8 cellular contexts compared by ENCODE assay signal in the genomic region with DNA sequence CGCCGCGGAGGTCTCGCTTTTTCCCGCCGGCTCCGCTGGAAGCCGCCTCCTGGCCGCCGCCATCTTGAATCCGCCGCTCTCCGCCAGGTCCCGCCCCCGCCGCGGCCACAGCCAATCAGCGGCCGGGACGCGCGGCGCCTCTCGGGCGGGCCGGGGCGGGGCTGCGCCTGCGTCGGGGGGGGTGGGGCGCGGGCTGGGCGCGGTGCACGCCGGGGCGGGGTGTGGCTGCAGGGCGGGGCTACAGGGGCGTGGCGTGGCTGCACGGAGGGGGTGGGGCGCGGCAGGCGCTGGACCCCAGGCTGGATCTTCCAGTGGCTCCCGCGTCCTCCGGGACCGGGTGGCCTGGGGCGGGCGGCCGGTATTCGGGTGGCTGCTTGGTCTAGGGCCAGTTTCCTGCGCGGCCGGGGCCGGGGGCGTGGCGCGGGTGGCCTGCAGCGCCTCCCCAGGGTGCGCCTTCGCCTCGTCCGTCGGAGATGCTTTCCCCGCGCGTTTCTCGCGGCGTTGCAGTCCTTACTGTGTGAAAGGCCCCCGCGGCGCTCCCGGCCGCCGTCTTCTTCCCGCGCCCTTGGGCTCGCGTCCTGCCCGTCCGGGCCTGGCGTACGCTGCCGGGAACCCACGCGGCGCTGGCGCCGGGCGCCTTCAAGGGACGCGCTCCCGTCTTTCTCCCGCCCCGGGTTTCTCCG. TPM values are rescaled to one million over a fixed set of nuclear protein-coding genes. Genes with fewer than 3 reads are reported as not detected.
DNase-seq lines count a peak whose midpoint lies in the region; ATAC-seq and TF ChIP-seq lines count a peak whose summit lies in the region.

No MANE protein-coding gene starts in this region.

- DNase-seq in ELF-1 (ENCODE audit: low read depth, low spot score) (peak; percentile 88), GM23338 (ENCODE audit: low spot score) (peak; percentile 83), Kasumi-1 (lab: John Stamatoyannopoulos, UW) (peak; percentile 55 to 70), RWPE2 (ENCODE audit: low spot score) (peak; percentile 83), activated gamma-delta T cell (lab: John Stamatoyannopoulos, UW) (peak; percentile 80), foreskin keratinocyte (peak; percentile 41 to 57)

- H3K27me3 ChIP-seq in GM23338 (ENCODE audit: insufficient read depth) (no peaks in the 10 kb centered on the region), RWPE2 (ENCODE audit: insufficient read depth, poor library complexity, severe bottlenecking) (no peaks in the 10 kb centered on the region), foreskin keratinocyte (no peaks in the 10 kb centered on the region), neuron (ENCODE audit: insufficient read depth, low read length) (no peaks in the 10 kb centered on the region), stomach smooth muscle (ENCODE audit: control insufficient read depth in 1 of 2, insufficient read depth in 2 of 2, low read length in 2 of 2) (no peaks in the 10 kb centered on the region)

- H3K4me2 ChIP-seq in GM23338 = peak overlapping the region; percentile 93

- peak overlapping the region; percentile 97 for H3K4me3 Mint-ChIP-seq in GM23338

- H3F3A ChIP-seq in GM23338 (replicated peaks; ENCODE audit: low read depth) = peaks cover 19% of the 10 kb centered on the region

- ATAC-seq in GM23338 = peak; percentile 53
- ATAC-seq in RWPE2 (ENCODE audit: low read depth) = peak; percentile 43
- peak; percentile 74 for ATAC-seq in foreskin keratinocyte

- H3K9ac ChIP-seq in stomach smooth muscle (ENCODE audit: low read length in 2 of 2) = peak overlapping the region; percentile 76 to 88

- no peaks in the 10 kb centered on the region for H3K9me3 ChIP-seq in RWPE2 (ENCODE audit: severe bottlenecking)
- H3K9me3 ChIP-seq in neuron (ENCODE audit: low read length) = no peaks in the 10 kb centered on the region
- no peaks in the 10 kb centered on the region for H3K9me3 ChIP-seq in stomach smooth muscle (ENCODE audit: control insufficient read depth in 2 of 2, low read length in 2 of 2)

- H3K4me1 Mint-ChIP-seq in GM23338 = peaks cover 32% of the 10 kb centered on the region

- no peak overlapping the region for H3K27ac Mint-ChIP-seq in GM23338

- peaks cover 53% of the 10 kb centered on the region for H3K36me3 Mint-ChIP-seq in GM23338 (ENCODE audit: low read depth)

- H4K20me1 ChIP-seq in GM23338 (replicated peaks; ENCODE audit: insufficient read depth) = peaks cover 36% of the 10 kb centered on the region

- H2AFZ ChIP-seq in GM23338 = peak overlapping the region; percentile 76
- H2AFZ ChIP-seq in neuron (ENCODE audit: low read depth, low read length) = peak overlapping the region; percentile 93

- H3K27ac ChIP-seq in GM23338 (ENCODE audit: low read depth) (peak overlapping the region; percentile 99), RWPE2 (ENCODE audit: poor library complexity, severe bottlenecking) (peak overlapping the region; percentile 85), foreskin keratinocyte (peak overlapping the region; percentile 95), stomach smooth muscle (ENCODE audit: low read length) (peak overlapping the region; percentile 87)

- H3K4me3 ChIP-seq in GM23338 (peak overlapping the region; percentile 98), RWPE2 (ENCODE audit: severe bottlenecking) (peak overlapping the region; percentile 88), neuron (ENCODE audit: low read length) (peak overlapping the region; percentile 99), stomach smooth muscle (ENCODE audit: low read length in 2 of 2) (peak overlapping the region; percentile 73 to 93)

- peaks cover 15% of the 10 kb centered on the region; the same call in 1 of the 2 replicates for H3K36me3 ChIP-seq in GM23338 (ENCODE audit: insufficient read depth)
- peaks cover 33% of the 10 kb centered on the region for H3K36me3 ChIP-seq in RWPE2 (ENCODE audit: low read depth)
- peaks cover 35% of the 10 kb centered on the region for H3K36me3 ChIP-seq in neuron (ENCODE audit: insufficient read depth, low read length)
- H3K36me3 ChIP-seq in stomach smooth muscle (ENCODE audit: control insufficient read depth in 2 of 2, insufficient read depth in 2 of 2, low read length in 2 of 2) = no peaks in the 10 kb centered on the region

- peaks cover 71% of the 10 kb centered on the region for H3K79me2 ChIP-seq in GM23338 (replicated peaks; ENCODE audit: insufficient read depth)

- peaks cover 25% of the 10 kb centered on the region for H3K4me1 ChIP-seq in GM23338 (ENCODE audit: insufficient read depth)
- peaks cover 12% of the 10 kb centered on the region for H3K4me1 ChIP-seq in RWPE2 (ENCODE audit: insufficient read depth, poor library complexity, severe bottlenecking)
- peaks cover 7% of the 10 kb centered on the region for H3K4me1 ChIP-seq in foreskin keratinocyte
- H3K4me1 ChIP-seq in neuron (ENCODE audit: insufficient read depth, low read length) = peaks cover 29% of the 10 kb centered on the region
- peaks cover 19% of the 10 kb centered on the region for H3K4me1 ChIP-seq in stomach smooth muscle (ENCODE audit: control insufficient read depth, insufficient read depth, low read length)

- H3K9me3 Mint-ChIP-seq in GM23338 = 0 out of 3 replicates have a peak, but pooled peaks cover 4% of the 10 kb centered on the region

- H3K9me2 ChIP-seq in GM23338 (ENCODE audit: insufficient read depth) = no peaks in the 10 kb centered on the region

- no peak for TF ChIP-seq CTCF in GM23338 (conservative IDR thresholded peaks at IDR 0.05; ENCODE audit: low read depth in 2 of 2)
- TF ChIP-seq CTCF in RWPE2 (IDR thresholded peaks at IDR 0.05; ENCODE audit: poor library complexity, severe bottlenecking) = no peak
- TF ChIP-seq CTCF in foreskin keratinocyte (conservative IDR thresholded peaks at IDR 0.05) = peak; percentile 39

- peaks cover 11% of the 10 kb centered on the region for H3K27me3 Mint-ChIP-seq in GM23338 (ENCODE audit: insufficient read depth, low read depth, poor library complexity)

TF ChIP-seq in GM23338, 12 proteins besides CTCF, POLR2A, EP300 and RAD21:
- TF ChIP-seq, protein P1, sequence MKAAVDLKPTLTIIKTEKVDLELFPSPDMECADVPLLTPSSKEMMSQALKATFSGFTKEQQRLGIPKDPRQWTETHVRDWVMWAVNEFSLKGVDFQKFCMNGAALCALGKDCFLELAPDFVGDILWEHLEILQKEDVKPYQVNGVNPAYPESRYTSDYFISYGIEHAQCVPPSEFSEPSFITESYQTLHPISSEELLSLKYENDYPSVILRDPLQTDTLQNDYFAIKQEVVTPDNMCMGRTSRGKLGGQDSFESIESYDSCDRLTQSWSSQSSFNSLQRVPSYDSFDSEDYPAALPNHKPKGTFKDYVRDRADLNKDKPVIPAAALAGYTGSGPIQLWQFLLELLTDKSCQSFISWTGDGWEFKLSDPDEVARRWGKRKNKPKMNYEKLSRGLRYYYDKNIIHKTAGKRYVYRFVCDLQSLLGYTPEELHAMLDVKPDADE (IDR thresholded peaks at IDR 0.05) = no peak
- peak; percentile 58; the same call in 1 of the 2 replicates for TF ChIP-seq POLR2AphosphoS5 (IDR thresholded peaks at IDR 0.05; ENCODE audit: low read depth)

RNA-seq across cellular contexts. Expression of a gene that starts 0.6 kb away (rescaled TPM):
- total RNA-seq in GM23338 (2014; rRNA removed; shearing (Covaris generic)) = 38.4 and 39.6 TPM in 2 replicates
- polyA plus RNA-seq in GM23338 (2016; fragmentation: Nextera tagmentation; extraction: Ambion mirVana) (39.6 and 46.1 TPM in 2 replicates), foreskin keratinocyte (7.5 and 10.0 TPM in 2 replicates)
- 21.9 and 25.8 TPM in 2 replicates for total RNA-seq in foreskin keratinocyte

RNA-seq across cellular contexts. Expression of a gene that starts 0.9 kb away (rescaled TPM):
- total RNA-seq in GM23338 (2014; rRNA removed; shearing (Covaris generic)) = 14.9 and 17.7 TPM in 2 replicates
- polyA plus RNA-seq in GM23338 (2016; fragmentation: Nextera tagmentation; extraction: Ambion mirVana) (22.4 and 23.9 TPM in 2 replicates), foreskin keratinocyte (3.3 and 3.8 TPM in 2 replicates)
- total RNA-seq in foreskin keratinocyte = 7.0 and 7.1 TPM in 2 replicates

RNA-seq across cellular contexts. Expression of a gene that starts 38.4 kb away (rescaled TPM):
- 31.8 and 33.0 TPM in 2 replicates for total RNA-seq in GM23338 (2014; rRNA removed; shearing (Covaris generic))
- polyA plus RNA-seq in GM23338 (2016; fragmentation: Nextera tagmentation; extraction: Ambion mirVana) = 28.1 and 34.0 TPM in 2 replicates
- total RNA-seq in foreskin keratinocyte = 12.5 and 14.6 TPM in 2 replicates
- polyA plus RNA-seq in foreskin keratinocyte = 14.3 and 21.2 TPM in 2 replicates

RNA-seq across cellular contexts. Expression of a gene that starts 39.1 kb away (rescaled TPM):
- total RNA-seq in GM23338 (2014; rRNA removed; shearing (Covaris generic)) = 123 and 167 TPM in 2 replicates
- 39.2 and 44.4 TPM in 2 replicates for polyA plus RNA-seq in GM23338 (2016; fragmentation: Nextera tagmentation; extraction: Ambion mirVana)
- total RNA-seq in foreskin keratinocyte = 67.8 and 69.6 TPM in 2 replicates
- polyA plus RNA-seq in foreskin keratinocyte = 27.7 and 28.2 TPM in 2 replicates

Comparison
In these comparisons a context has a peak if more than half of its experiments do, and no peak if none do; other contexts are left out.
1. Peak in every context shown above with its lines: DNase-seq, ATAC-seq, H3K4me3 ChIP-seq and H3K27ac ChIP-seq.